1 cellular context compared by ENCODE assay signal in the genomic region with DNA sequence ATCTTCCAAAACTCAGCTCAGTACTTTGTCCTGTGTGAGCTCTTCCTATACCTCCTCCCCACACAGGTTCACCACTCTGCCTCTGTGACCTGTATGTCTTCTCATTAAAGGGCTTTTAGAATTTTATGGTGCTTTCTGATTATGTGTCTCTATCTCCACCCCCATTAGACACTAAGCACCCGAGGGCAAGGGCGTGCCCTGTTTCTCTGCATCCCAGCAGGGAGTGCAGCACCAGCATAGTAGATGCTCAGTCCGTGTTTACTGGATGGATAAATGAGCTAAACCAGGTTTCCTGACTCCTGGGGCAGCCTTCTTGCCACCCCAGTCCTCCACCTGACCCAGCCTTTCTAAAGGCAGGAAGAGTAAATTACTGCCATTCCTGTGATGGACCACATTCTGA.
TF ChIP-seq lines count a peak whose summit lies in the region.

No MANE protein-coding gene starts in this region.

TF ChIP-seq in SK-N-SH treated with all-trans-retinoic acid at 6 μM for 48 hours, 23 proteins besides CTCF, POLR2A, EP300 and RAD21 (continued from another document):
- TF ChIP-seq, protein P1, sequence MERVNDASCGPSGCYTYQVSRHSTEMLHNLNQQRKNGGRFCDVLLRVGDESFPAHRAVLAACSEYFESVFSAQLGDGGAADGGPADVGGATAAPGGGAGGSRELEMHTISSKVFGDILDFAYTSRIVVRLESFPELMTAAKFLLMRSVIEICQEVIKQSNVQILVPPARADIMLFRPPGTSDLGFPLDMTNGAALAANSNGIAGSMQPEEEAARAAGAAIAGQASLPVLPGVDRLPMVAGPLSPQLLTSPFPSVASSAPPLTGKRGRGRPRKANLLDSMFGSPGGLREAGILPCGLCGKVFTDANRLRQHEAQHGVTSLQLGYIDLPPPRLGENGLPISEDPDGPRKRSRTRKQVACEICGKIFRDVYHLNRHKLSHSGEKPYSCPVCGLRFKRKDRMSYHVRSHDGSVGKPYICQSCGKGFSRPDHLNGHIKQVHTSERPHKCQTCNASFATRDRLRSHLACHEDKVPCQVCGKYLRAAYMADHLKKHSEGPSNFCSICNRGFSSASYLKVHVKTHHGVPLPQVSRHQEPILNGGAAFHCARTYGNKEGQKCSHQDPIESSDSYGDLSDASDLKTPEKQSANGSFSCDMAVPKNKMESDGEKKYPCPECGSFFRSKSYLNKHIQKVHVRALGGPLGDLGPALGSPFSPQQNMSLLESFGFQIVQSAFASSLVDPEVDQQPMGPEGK (CRISPR knock-in tag; IDR thresholded peaks at IDR 0.05; ENCODE audit: borderline replicate concordance): no peak
- TF ChIP-seq OSR1 (CRISPR knock-in tag; IDR thresholded peaks at IDR 0.05): no peak
- TF ChIP-seq CSDC2 (CRISPR knock-in tag; IDR thresholded peaks at IDR 0.05): no peak
- no peak for TF ChIP-seq POU6F1 (CRISPR knock-in tag; IDR thresholded peaks at IDR 0.05; ENCODE audit: borderline replicate concordance, low read depth)
- TF ChIP-seq ZFP3 (CRISPR knock-in tag; IDR thresholded peaks at IDR 0.05): no peak
- no peak for TF ChIP-seq ISL1 (CRISPR knock-in tag; IDR thresholded peaks at IDR 0.05)
- no peak for TF ChIP-seq ZNF8 (CRISPR knock-in tag; IDR thresholded peaks at IDR 0.05)
- TF ChIP-seq, protein P2, sequence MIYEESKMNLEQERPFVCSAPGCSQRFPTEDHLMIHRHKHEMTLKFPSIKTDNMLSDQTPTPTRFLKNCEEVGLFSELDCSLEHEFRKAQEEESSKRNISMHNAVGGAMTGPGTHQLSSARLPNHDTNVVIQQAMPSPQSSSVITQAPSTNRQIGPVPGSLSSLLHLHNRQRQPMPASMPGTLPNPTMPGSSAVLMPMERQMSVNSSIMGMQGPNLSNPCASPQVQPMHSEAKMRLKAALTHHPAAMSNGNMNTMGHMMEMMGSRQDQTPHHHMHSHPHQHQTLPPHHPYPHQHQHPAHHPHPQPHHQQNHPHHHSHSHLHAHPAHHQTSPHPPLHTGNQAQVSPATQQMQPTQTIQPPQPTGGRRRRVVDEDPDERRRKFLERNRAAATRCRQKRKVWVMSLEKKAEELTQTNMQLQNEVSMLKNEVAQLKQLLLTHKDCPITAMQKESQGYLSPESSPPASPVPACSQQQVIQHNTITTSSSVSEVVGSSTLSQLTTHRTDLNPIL (CRISPR knock-in tag; IDR thresholded peaks at IDR 0.05; ENCODE audit: low read depth): no peak
- no peak for TF ChIP-seq BACH2 (CRISPR knock-in tag; IDR thresholded peaks at IDR 0.05; ENCODE audit: borderline replicate concordance)
- TF ChIP-seq ESRRG (CRISPR knock-in tag; IDR thresholded peaks at IDR 0.05): no peak
- no peak for TF ChIP-seq TCF4 (CRISPR knock-in tag; IDR thresholded peaks at IDR 0.05; ENCODE audit: borderline replicate concordance)
